Comparison of ENCODE assay signal across 10 cellular contexts in genomic region chr12:46825526-46826414, GRCh38. TPM values are rescaled to one million over a fixed set of nuclear protein-coding genes. Genes with fewer than 3 reads are reported as not detected.
DNase-seq lines count a peak whose midpoint lies in the region; ATAC-seq and TF ChIP-seq lines count a peak whose summit lies in the region.
"Had no signal": no experiment of that assay in that cellular context is flagged by ENCODE, and none has a peak within 500 bp of the region (broad histone marks: within the 10 kb centered on the region; RNA-seq: fewer than 3 reads in every experiment).

Gene SLC38A4 (minus strand): TSS chr12:46825997. CDS start chr12:46793071, 32,926 bp downstream.

- peak within 1 kb of the TSS; percentile 50 for H3K4me3 ChIP-seq in HUES64 (ENCODE audit: low read length)
- peak within 1 kb of the TSS; percentile 41 for H3K4me3 ChIP-seq in coronary artery
- H3K4me3 ChIP-seq in thoracic aorta: peak within 1 kb of the TSS; percentile 55

- H3K4me1 ChIP-seq in HUES64 (ENCODE audit: insufficient read depth, low read length) (peaks cover 4% of the 10 kb centered on the region; the same call in 1 of the 2 replicates), thoracic aorta (ENCODE audit: control insufficient read depth in 1 of 2, low read depth in 2 of 2) (peaks cover 5 to 8% of the 10 kb centered on the region in 2 donors)

- in situ Hi-C loops in ACHN (cut with HindIII; ENCODE audit: low pct_ligation_motif_present, low pct_unique_long_range_greater_than_20kb, low sequenced_read_pairs): no loop called here

- H3K27ac ChIP-seq in HUES64 (ENCODE audit: low read depth, low read length): no peak within 1 kb of the TSS
- H3K27ac ChIP-seq in coronary artery: no peak within 1 kb of the TSS
- H3K27ac ChIP-seq in thoracic aorta: no peak within 1 kb of the TSS

- 21% methylated on average over 30 of the region's 30 CpGs for WGBS in HUES64

- ATAC-seq in thoracic aorta (ENCODE audit: insufficient number of reproducible peaks, low FRiP score, low read depth) (no peak), GM18909 (IDR thresholded peaks at IDR 0.05; ENCODE audit: poor library complexity, unreplicated experiment) (no peak)

- no peaks in the 10 kb centered on the region for H3K9me3 ChIP-seq in HUES64 (ENCODE audit: insufficient read depth, low read depth, low read length)
- H3K9me3 ChIP-seq in thoracic aorta: no peaks in the 10 kb centered on the region

- H3K36me3 ChIP-seq in HUES64 (ENCODE audit: insufficient read depth, low read length) (no peaks in the 10 kb centered on the region), thoracic aorta (no peaks in the 10 kb centered on the region)

- 0 out of 2 replicates have a peak within 1 kb of the TSS, but pooled peaks have one; percentile 17 for H3K9ac ChIP-seq in HUES64 (ENCODE audit: low read depth, low read length)

- DNase-seq in coronary artery (ENCODE audit: low spot score) (no peak), kidney tubule cell (ENCODE audit: low spot score) (peak; percentile 24), thoracic aorta (ENCODE audit: low spot score) (no peak), RPMI8226 (no peak), ACHN (no peak), NCI-H2081 treated with DMSO at 0.1 percent for 48 hours (lab: John Stamatoyannopoulos, UW) (no peak)
- DNase-seq: kidney glomerular epithelial cell, NCI-H1105 treated with DMSO at 0.1 percent for 48 hours had no signal

- no peak for TF ChIP-seq CTCF in coronary artery (IDR thresholded peaks at IDR 0.05)
- TF ChIP-seq CTCF in thoracic aorta (IDR thresholded peaks at IDR 0.05): no peak

- peaks cover 78% of the 10 kb centered on the region for H3K27me3 ChIP-seq in HUES64 (ENCODE audit: insufficient read depth, low read length)
- no peaks in the 10 kb centered on the region for H3K27me3 ChIP-seq in thoracic aorta (replicated peaks; ENCODE audit: insufficient read depth)

RNA-seq across cellular contexts. Expression of gene SLC38A4, which starts in this region (rescaled TPM):
- 1.9 TPM for polyA plus RNA-seq in HUES64 (2013, experiment 1 of 2)
- polyA plus RNA-seq in HUES64 (2013, experiment 2 of 2): 2.7 TPM
- under 1 TPM in 1 of 2 donors, not detected in 1; 0.14 TPM for total RNA-seq in thoracic aorta
